9 cellular contexts compared by ENCODE assay signal in genomic region chrX:70279081-70279480, GRCh38. TPM values are rescaled to one million over a fixed set of nuclear protein-coding genes. Genes with fewer than 3 reads are reported as not detected.
"Had no signal": no experiment of that assay in that cellular context is flagged by ENCODE, and none has a peak within 500 bp of the region (broad histone marks: within the 10 kb centered on the region; RNA-seq: fewer than 3 reads in every experiment).

No MANE protein-coding gene starts in this region.

- ATAC-seq: HepG2, K562 had no signal

- H3K4me1 Mint-ChIP-seq: IgD-negative memory B cell had no signal

- H3K4me3 Mint-ChIP-seq: IgD-negative memory B cell had no signal

- H3K27ac ChIP-seq: HL-60 had no signal

- H3K36me3 Mint-ChIP-seq: IgD-negative memory B cell had no signal

- DNase-seq: IMR-90, KBM-7, KG1 had no signal

- H3K4me3 ChIP-seq: K562 had no signal

RNA-seq across cellular contexts. Expression of gene RAB41, which starts 2.9 kb away (rescaled TPM):
- total RNA-seq: HepG2, HT-29, HT1080, IMR-90, K562 had no signal

RNA-seq across cellular contexts. Expression of gene ARR3, which starts 10.9 kb away (rescaled TPM):
- total RNA-seq: HepG2, HT-29, HT1080, IMR-90, K562 had no signal

RNA-seq across cellular contexts. Expression of gene P2RY4, which starts 19.1 kb away (rescaled TPM):
- total RNA-seq: HT-29, HT1080, IMR-90, K562 had no signal
